Comparison of ENCODE assay signal across 13 cellular contexts in the genomic region with DNA sequence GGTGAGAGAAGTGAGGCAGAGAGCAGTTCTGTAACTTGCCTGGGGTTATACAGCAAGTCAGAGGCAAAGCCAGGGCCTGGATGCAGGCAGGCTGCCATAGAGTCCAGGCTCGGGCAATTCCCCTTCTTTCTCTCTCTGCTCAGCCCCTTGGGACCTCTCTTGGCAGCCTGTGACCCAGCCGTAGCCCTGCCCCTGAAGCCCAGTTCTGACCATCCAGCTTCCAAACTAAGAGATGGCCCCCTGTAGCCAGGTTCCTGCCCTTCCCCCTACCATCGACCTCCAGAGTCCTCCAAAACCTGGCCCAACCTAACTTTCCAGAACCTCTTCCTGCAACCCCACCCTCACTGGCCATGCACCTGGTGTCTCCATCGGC.
"Had no signal": no experiment of that assay in that cellular context is flagged by ENCODE, and none has a peak within 500 bp of the region (broad histone marks: within the 10 kb centered on the region; RNA-seq: fewer than 3 reads in every experiment).

No MANE protein-coding gene starts in this region.

- ATAC-seq: activated CD8-positive, alpha-beta memory T cell treated with anti-CD3 and anti-CD28 coated beads, Interleukin-2, amount 10 ng/mL, durations not matched to agents 7 days and 5 days; lower lobe of right lung had no signal

- H3K27me3 ChIP-seq: SJCRH30 had no signal

- H3K36me3 ChIP-seq: lower lobe of right lung, SJCRH30 had no signal

- DNase-seq: activated CD4-positive, alpha-beta T cell treated with anti-CD3 and anti-CD28 coated beads for 1 hour; activated CD4-positive, alpha-beta T cell treated with anti-CD3 and anti-CD28 coated beads, Interleukin-2, amount 50 U/mL, for 48 hours; activated CD8-positive, alpha-beta memory T cell treated with anti-CD3 and anti-CD28 coated beads, Interleukin-2, amount 10 ng/mL, durations not matched to agents 7 days and 5 days; activated gamma-delta T cell; activated T-cell treated with anti-CD3 and anti-CD28 coated beads, Interleukin-2, amount 50 U/mL, for 24 hours; effector CD4-positive, alpha-beta T cell; lower lobe of right lung; naive B cell; retina; SJCRH30; small intestine; SW 1271 had no signal

- H3K9me3 Mint-ChIP-seq: activated T-cell treated with anti-CD3 and anti-CD28 coated beads, Interleukin-2, amount 50 U/mL, for 24 hours; naive B cell had no signal

- H3K27ac Mint-ChIP-seq: activated CD8-positive, alpha-beta memory T cell treated with anti-CD3 and anti-CD28 coated beads, Interleukin-2, amount 10 ng/mL, durations not matched to agents 7 days and 5 days; activated naive CD8-positive, alpha-beta T cell; activated T-cell treated with anti-CD3 and anti-CD28 coated beads, Interleukin-2, amount 50 U/mL, for 24 hours; naive B cell had no signal

- H3K27me3 Mint-ChIP-seq: activated naive CD8-positive, alpha-beta T cell; activated T-cell treated with anti-CD3 and anti-CD28 coated beads, Interleukin-2, amount 50 U/mL, for 24 hours; naive B cell had no signal

- H3K4me3 Mint-ChIP-seq: activated CD8-positive, alpha-beta memory T cell treated with anti-CD3 and anti-CD28 coated beads, Interleukin-2, amount 10 ng/mL, durations not matched to agents 7 days and 5 days; activated naive CD8-positive, alpha-beta T cell; activated T-cell treated with anti-CD3 and anti-CD28 coated beads, Interleukin-2, amount 50 U/mL, for 24 hours; naive B cell had no signal

- H3K9me3 ChIP-seq: lower lobe of right lung, SJCRH30 had no signal

- H3K27ac ChIP-seq: lower lobe of right lung, SJCRH30 had no signal

- H3K36me3 Mint-ChIP-seq: activated CD8-positive, alpha-beta memory T cell treated with anti-CD3 and anti-CD28 coated beads, Interleukin-2, amount 10 ng/mL, durations not matched to agents 7 days and 5 days; activated naive CD8-positive, alpha-beta T cell; naive B cell had no signal

- H3K4me3 ChIP-seq: lower lobe of right lung, SJCRH30 had no signal

- H3K4me1 ChIP-seq: SJCRH30 had no signal
